Comparison of ENCODE assay signal across 10 cellular contexts in genomic region chr12:120474092-120474960, GRCh38. TPM values are rescaled to one million over a fixed set of nuclear protein-coding genes. Genes with fewer than 3 reads are reported as not detected.
A peak's percentile ranks its signal among the peaks of the same experiment; 100 is the strongest.
DNase-seq lines count a peak whose midpoint lies in the region; ATAC-seq, FAIRE-seq and TF ChIP-seq lines count a peak whose summit lies in the region.
"Had no signal": no experiment of that assay in that cellular context is flagged by ENCODE, and none has a peak within 500 bp of the region (broad histone marks: within the 10 kb centered on the region; RNA-seq: fewer than 3 reads in every experiment).

No MANE protein-coding gene starts in this region.

- H3K4me1 Mint-ChIP-seq in astrocyte (ENCODE audit: low read depth, unreplicated experiment), result peaks cover 31% of the 10 kb centered on the region

- FAIRE-seq in astrocyte (lab: Jason Lieb, UNC), result no peak

- 45 to 59% methylated on average over 7 of the region's 7 CpGs for WGBS in tibial nerve, 2 donors

- ATAC-seq in HG02678 (IDR thresholded peaks at IDR 0.05; ENCODE audit: unreplicated experiment) (no peak), GM18867 (IDR thresholded peaks at IDR 0.05; ENCODE audit: unreplicated experiment) (no peak)

- no peaks in the 10 kb centered on the region for H3K36me3 ChIP-seq in astrocyte (ENCODE audit: insufficient read depth, low read length)
- no peaks in the 10 kb centered on the region for H3K36me3 ChIP-seq in tibial nerve

- peak overlapping the region; percentile 68 for H3K27ac Mint-ChIP-seq in astrocyte (ENCODE audit: unreplicated experiment)
- H3K27ac Mint-ChIP-seq: memory B cell had no signal

- peaks cover 28% of the 10 kb centered on the region for H3K79me2 ChIP-seq in astrocyte (ENCODE audit: insufficient read depth, low read length)

- H3K9me3 ChIP-seq in astrocyte (ENCODE audit: insufficient read depth, low read depth, low read length) (no peaks in the 10 kb centered on the region), tibial nerve (no peaks in the 10 kb centered on the region)

- no peaks in the 10 kb centered on the region for H3K27me3 Mint-ChIP-seq in astrocyte (ENCODE audit: low read depth, unreplicated experiment)
- H3K27me3 Mint-ChIP-seq: memory B cell had no signal

- H3K4me3 ChIP-seq in astrocyte (ENCODE audit: insufficient read depth, low read depth, low read length), result no peak overlapping the region
- no peak overlapping the region for H3K4me3 ChIP-seq in tibial nerve

- no peaks in the 10 kb centered on the region for H3K36me3 Mint-ChIP-seq in astrocyte (ENCODE audit: low read depth, unreplicated experiment)
- H3K36me3 Mint-ChIP-seq: memory B cell had no signal

- no peak for TF ChIP-seq POLR2A in tibial nerve (IDR thresholded peaks at IDR 0.05)

- DNase-seq in AG20443 (ENCODE audit: low spot score), result peak; percentile 78
- DNase-seq in astrocyte (ENCODE audit: low read depth), result peak; percentile 65
- peak; percentile 76 for DNase-seq in left kidney (ENCODE audit: low read depth, low spot score)
- DNase-seq in NCI-H146 treated with DMSO at 0.1 percent for 48 hours (lab: John Stamatoyannopoulos, UW; ENCODE audit: unreplicated experiment), result no peak
- no peak for DNase-seq in tibial nerve (ENCODE audit: low spot score in 2 of 2)
- DNase-seq: stimulated activated naive CD4-positive, alpha-beta T cell treated with Interleukin-2 at 50 U/mL for 16 hours had no signal

- TF ChIP-seq EP300 in Ishikawa (IDR thresholded peaks at IDR 0.05; ENCODE audit: borderline replicate concordance), result no peak
- no peak for TF ChIP-seq EP300 in tibial nerve (IDR thresholded peaks at IDR 0.05)

- no peak for TF ChIP-seq CTCF in astrocyte (IDR thresholded peaks at IDR 0.05; ENCODE audit: insufficient read depth, low read depth, low read length)
- TF ChIP-seq CTCF in tibial nerve (IDR thresholded peaks at IDR 0.05), result no peak

- TF ChIP-seq RAD21 in Ishikawa (IDR thresholded peaks at IDR 0.05; ENCODE audit: low read depth), result no peak

- H2AFZ ChIP-seq in astrocyte (ENCODE audit: low read depth, low read length), result no peak overlapping the region

- peak overlapping the region; percentile 62 for H3K4me2 ChIP-seq in astrocyte (ENCODE audit: low read length)

- H3K4me1 ChIP-seq in astrocyte (ENCODE audit: insufficient read depth, low read length) (peaks cover 8% of the 10 kb centered on the region), tibial nerve (peaks cover 0 to 19% (median 8%) of the 10 kb centered on the region in 4 donors)

- H3K4me3 Mint-ChIP-seq in astrocyte (ENCODE audit: unreplicated experiment), result peak overlapping the region; percentile 65
- H3K4me3 Mint-ChIP-seq: memory B cell had no signal

- no peaks in the 10 kb centered on the region for H3K9me3 Mint-ChIP-seq in astrocyte (ENCODE audit: unreplicated experiment)
- H3K9me3 Mint-ChIP-seq: memory B cell had no signal

- H3K27me3 ChIP-seq in astrocyte (ENCODE audit: insufficient read depth, low read length) (no peaks in the 10 kb centered on the region), tibial nerve (no peaks in the 10 kb centered on the region)

- H4K20me1 ChIP-seq in astrocyte (ENCODE audit: insufficient read depth, low read length), result peaks cover 10% of the 10 kb centered on the region

- H3K9ac ChIP-seq in astrocyte (ENCODE audit: low read length), result no peak overlapping the region

- no peak overlapping the region for H3K27ac ChIP-seq in astrocyte (ENCODE audit: low read depth, low read length)
- H3K27ac ChIP-seq in tibial nerve, result no peak overlapping the region

TF ChIP-seq in Ishikawa, 13 proteins besides CTCF, POLR2A, EP300 and RAD21:
- no peak for TF ChIP-seq EGR1 (IDR thresholded peaks at IDR 0.05)
- 0 out of 2 replicates have a peak, but pooled peaks have one; percentile 10 for TF ChIP-seq NFIC (IDR thresholded peaks at IDR 0.05)
- TF ChIP-seq REST (IDR thresholded peaks at IDR 0.05; ENCODE audit: low read depth), result no peak

RNA-seq across cellular contexts. Expression of gene SRSF9, which starts 4.8 kb away (rescaled TPM):
- total RNA-seq in astrocyte (216 and 223 TPM in 2 replicates), tibial nerve (10 to 100 TPM; 66.6 to 90.6 (median 77.1) TPM)

RNA-seq across cellular contexts. Expression of gene DYNLL1, which starts 21.6 kb away (rescaled TPM):
- total RNA-seq in astrocyte (490 and 500 TPM in 2 replicates), tibial nerve (100 to 1,000 TPM; 175 to 306 (median 258) TPM)

RNA-seq across cellular contexts. Expression of gene GATC, which starts 28.1 kb away (rescaled TPM):
- 17.8 and 28.8 TPM in 2 replicates for total RNA-seq in astrocyte
- 10 to 100 TPM; 21.0 to 37.3 (median 29.2) TPM for total RNA-seq in tibial nerve

RNA-seq across cellular contexts. Expression of gene TRIAP1, which starts 28.1 kb away (rescaled TPM):
- 43.6 and 54.0 TPM in 2 replicates for total RNA-seq in astrocyte
- total RNA-seq in tibial nerve, result 10 to 100 TPM in 1 of 4 donors, 1 to 10 TPM in 3; 2.4 to 17.0 (median 7.0) TPM

RNA-seq across cellular contexts. Expression of gene COX6A1, which starts 36.4 kb away (rescaled TPM):
- 388 and 394 TPM in 2 replicates for total RNA-seq in astrocyte
- 100 to 1,000 TPM; 458 to 661 (median 570) TPM for total RNA-seq in tibial nerve

Comparison
In these comparisons a context has a peak if more than half of its experiments do, and no peak if none do; other contexts are left out.
1. DNase-seq: peak in AG20443 (single experiment), astrocyte (single experiment) and left kidney (single experiment); none in NCI-H146 treated with DMSO at 0.1 percent for 48 hours (single experiment) and tibial nerve (0 of 2).